In the genomic region with DNA sequence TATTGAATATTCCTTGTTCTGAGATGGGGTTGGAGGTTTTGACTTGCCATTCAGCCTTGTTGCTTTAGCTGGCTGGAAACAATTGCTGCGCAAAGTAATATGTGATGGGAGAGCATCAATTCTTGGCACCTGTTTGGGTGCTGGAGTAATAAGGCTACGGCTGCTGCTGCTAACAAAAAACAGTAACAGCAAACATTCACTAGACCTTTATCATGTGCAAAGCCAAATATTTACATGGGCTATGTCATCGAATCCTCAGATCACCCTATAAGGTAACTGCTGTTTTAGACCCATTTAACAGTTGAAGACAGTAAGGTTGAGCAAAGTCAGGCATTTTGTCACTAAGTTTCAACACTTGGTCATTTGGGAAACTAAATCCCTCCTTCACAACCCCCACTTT, we compare ENCODE assay signal across 13 cellular contexts.
DNase-seq lines count a peak whose midpoint lies in the region; ATAC-seq and TF ChIP-seq lines count a peak whose summit lies in the region.
"Had no signal": no experiment of that assay in that cellular context is flagged by ENCODE, and none has a peak within 500 bp of the region (broad histone marks: within the 10 kb centered on the region; RNA-seq: fewer than 3 reads in every experiment).

No MANE protein-coding gene starts in this region.

- H3K36me3 ChIP-seq in mucosa of descending colon (ENCODE audit: low read depth): no peaks in the 10 kb centered on the region
- no peaks in the 10 kb centered on the region for H3K36me3 ChIP-seq in neural progenitor cell
- H3K36me3 ChIP-seq: BLaER1 treated with 17β-estradiol and CSF1 and Interleukin-3, amounts not matched to agents 10 nM and 100 nM had no signal

- H3K27me3 Mint-ChIP-seq in neural progenitor cell (ENCODE audit: insufficient read depth, low read depth) (peaks cover under 1% of the 10 kb centered on the region), mesothelial cell of epicardium (ENCODE audit: low read depth) (no peaks in the 10 kb centered on the region)
- H3K27me3 Mint-ChIP-seq: B cell had no signal

- TF ChIP-seq CTCF in choroid plexus epithelial cell (conservative IDR thresholded peaks at IDR 0.05; ENCODE audit: low read depth, low read length): no peak
- TF ChIP-seq CTCF in mucosa of descending colon (IDR thresholded peaks at IDR 0.05): no peak
- no peak for TF ChIP-seq CTCF in neural progenitor cell (IDR thresholded peaks at IDR 0.05)
- no peak for TF ChIP-seq CTCF in GM20000 (IDR thresholded peaks at IDR 0.05; ENCODE audit: extremely low read depth, missing control alignments)
- TF ChIP-seq CTCF in mesothelial cell of epicardium (IDR thresholded peaks at IDR 0.05; ENCODE audit: unreplicated experiment): no peak

- intact Hi-C loops in mucosa of descending colon (cut with DNase I, micrococcal nuclease): no loop called here

- no peaks in the 10 kb centered on the region for H3K27me3 ChIP-seq in neural progenitor cell
- H3K27me3 ChIP-seq: BLaER1 treated with 17β-estradiol and CSF1 and Interleukin-3, amounts not matched to agents 10 nM and 100 nM had no signal

- no peaks in the 10 kb centered on the region for H3K79me2 ChIP-seq in neural progenitor cell (ENCODE audit: low read depth)

- H3F3A ChIP-seq in neural progenitor cell (ENCODE audit: low read depth): no peaks in the 10 kb centered on the region

- H3K9me3 Mint-ChIP-seq in neural progenitor cell: peaks cover 3% of the 10 kb centered on the region
- H3K9me3 Mint-ChIP-seq in mesothelial cell of epicardium: peaks cover 35% of the 10 kb centered on the region
- H3K9me3 Mint-ChIP-seq: GM23338 had no signal

- no peak overlapping the region for H3K27ac ChIP-seq in neural progenitor cell
- H3K27ac ChIP-seq: BLaER1 treated with 17β-estradiol and CSF1 and Interleukin-3, amounts not matched to agents 10 nM and 100 nM had no signal

- no peak overlapping the region for H3K4me2 ChIP-seq in neural progenitor cell
- H3K4me2 ChIP-seq: BLaER1 treated with 17β-estradiol and CSF1 and Interleukin-3, amounts not matched to agents 10 nM and 100 nM; GM23338 had no signal

- H3K4me1 ChIP-seq in mucosa of descending colon (ENCODE audit: low read depth) (no peaks in the 10 kb centered on the region), neural progenitor cell (no peaks in the 10 kb centered on the region)

- H3K27ac Mint-ChIP-seq in neural progenitor cell (no peak overlapping the region), mesothelial cell of epicardium (no peak overlapping the region)
- H3K27ac Mint-ChIP-seq: B cell; CD8-positive, alpha-beta T cell; GM23338 had no signal

- H3K9me3 ChIP-seq in mucosa of descending colon: no peaks in the 10 kb centered on the region
- no peaks in the 10 kb centered on the region for H3K9me3 ChIP-seq in neural progenitor cell (ENCODE audit: low read depth)

- H3K9ac ChIP-seq in neural progenitor cell: no peak overlapping the region
- H3K9ac ChIP-seq: BLaER1 treated with 17β-estradiol and CSF1 and Interleukin-3, amounts not matched to agents 10 nM and 100 nM had no signal

- H3K4me3 Mint-ChIP-seq in neural progenitor cell (no peak overlapping the region), mesothelial cell of epicardium (no peak overlapping the region)
- H3K4me3 Mint-ChIP-seq: B cell; CD8-positive, alpha-beta T cell; GM23338 had no signal

- no peaks in the 10 kb centered on the region for H3K36me3 Mint-ChIP-seq in neural progenitor cell
- H3K36me3 Mint-ChIP-seq in mesothelial cell of epicardium: peaks cover 25% of the 10 kb centered on the region
- H3K36me3 Mint-ChIP-seq: CD8-positive, alpha-beta T cell had no signal

- DNase-seq in NCI-H748 (lab: John Stamatoyannopoulos, UW; ENCODE audit: unreplicated experiment): peak; percentile 67
- DNase-seq in NCI-H748 treated with DMSO at 0.1 percent for 48 hours (lab: John Stamatoyannopoulos, UW): no peak
- DNase-seq in choroid plexus epithelial cell (ENCODE audit: low read depth): peak; percentile 12
- DNase-seq in mucosa of descending colon: no peak
- DNase-seq in neural progenitor cell (ENCODE audit: low spot score): no peak
- DNase-seq in GM20000 (ENCODE audit: low spot score): no peak
- no peak for DNase-seq in mesothelial cell of epicardium (ENCODE audit: low spot score in 2 of 2, unreplicated experiment in 2 of 2)
- DNase-seq: Calu3; CD8-positive, alpha-beta T cell; HCEC 1CT had no signal

- ATAC-seq in mucosa of descending colon: peak; percentile 35
- ATAC-seq: CD8-positive, alpha-beta T cell; GM23338 had no signal

- no peak overlapping the region for H2AFZ ChIP-seq in neural progenitor cell (replicated peaks)
- H2AFZ ChIP-seq: GM23338 had no signal

- H3K4me1 Mint-ChIP-seq in neural progenitor cell (no peaks in the 10 kb centered on the region), mesothelial cell of epicardium (peaks cover 14% of the 10 kb centered on the region)
- H3K4me1 Mint-ChIP-seq: B cell, GM23338 had no signal

- H4K20me1 ChIP-seq in neural progenitor cell (ENCODE audit: low read depth): no peaks in the 10 kb centered on the region
- H4K20me1 ChIP-seq: BLaER1 treated with 17β-estradiol and CSF1 and Interleukin-3, amounts not matched to agents 10 nM and 100 nM had no signal

- H3K4me3 ChIP-seq in choroid plexus epithelial cell (ENCODE audit: low read depth, low read length): no peak overlapping the region
- H3K4me3 ChIP-seq in mucosa of descending colon: no peak overlapping the region
- no peak overlapping the region for H3K4me3 ChIP-seq in neural progenitor cell
- H3K4me3 ChIP-seq: BLaER1 treated with 17β-estradiol and CSF1 and Interleukin-3, amounts not matched to agents 10 nM and 100 nM; GM23338 had no signal

Comparison
In these comparisons a context has a peak if more than half of its experiments do, and no peak if none do; other contexts are left out.
1. DNase-seq: peak in NCI-H748 (single experiment) and choroid plexus epithelial cell (single experiment); none in NCI-H748 treated with DMSO at 0.1 percent for 48 hours (single experiment), mucosa of descending colon (0 of 3), neural progenitor cell (single experiment), GM20000 (single experiment) and mesothelial cell of epicardium (0 of 2).